8 cellular contexts compared by ENCODE assay signal in the genomic region with DNA sequence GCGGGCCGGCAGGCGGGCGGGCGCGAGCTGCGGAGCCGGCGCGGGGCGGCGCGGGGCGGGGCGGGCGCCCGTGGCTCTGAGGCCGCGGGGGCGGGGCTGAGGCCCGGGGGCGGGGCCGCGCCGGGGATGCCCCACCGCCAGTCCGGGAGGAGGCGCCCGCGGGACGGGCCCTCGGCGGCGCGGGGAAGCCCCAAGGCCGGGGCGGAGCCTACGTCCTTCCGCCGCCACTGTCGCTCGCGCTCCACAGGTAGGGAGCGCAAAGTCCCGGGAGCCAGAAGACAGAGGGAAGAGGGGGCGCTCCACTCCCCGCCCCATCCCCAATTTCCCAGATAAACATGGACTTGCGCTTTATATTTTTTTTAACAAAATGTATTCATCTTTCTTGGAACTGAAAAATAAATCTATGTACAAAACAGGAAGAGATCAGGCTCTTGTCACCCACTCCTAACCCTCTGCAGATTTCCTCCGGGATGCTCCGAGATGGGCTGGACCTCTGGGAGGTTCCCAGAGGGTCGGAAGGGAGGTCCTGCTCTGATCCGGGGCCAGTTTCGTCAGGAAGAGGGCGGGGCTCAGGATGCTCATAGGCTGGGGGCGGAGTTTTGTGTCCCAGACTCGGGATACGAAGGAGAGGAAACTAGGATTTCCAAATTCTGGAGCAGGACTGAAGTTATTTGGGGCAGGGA. TPM values are rescaled to one million over a fixed set of nuclear protein-coding genes. Genes with fewer than 3 reads are reported as not detected.
DNase-seq lines count a peak whose midpoint lies in the region; ATAC-seq and TF ChIP-seq lines count a peak whose summit lies in the region.

A gene (minus strand): TSS at position 52 of the 683 bp plus-strand sequence. CDS start 65 bp downstream, outside the sequence.

- H3K36me3 ChIP-seq in gastrocnemius medialis = peaks cover 0 to 28% of the 10 kb centered on the region in 2 donors

- no peaks in the 10 kb centered on the region for H3K9me3 ChIP-seq in gastrocnemius medialis

- peak; percentile 38 to 59 for TF ChIP-seq CTCF in brain (conservative IDR thresholded peaks at IDR 0.05)
- TF ChIP-seq CTCF in gastrocnemius medialis (IDR thresholded peaks at IDR 0.05 in 4 of 5, conservative IDR thresholded peaks at IDR 0.05 in 1 of 5) = peak in 2 of 5 experiments; percentile 25 to 29

- peaks cover 30% of the 10 kb centered on the region for H3K36me3 Mint-ChIP-seq in brain

- H3K27ac ChIP-seq in gastrocnemius medialis = peak within 1 kb of the TSS; percentile 85 to 91 (median 89)

- peaks cover 17% of the 10 kb centered on the region for H3K4me1 Mint-ChIP-seq in brain

- no peaks in the 10 kb centered on the region for H3K27me3 ChIP-seq in gastrocnemius medialis

- in situ Hi-C loops in gastrocnemius medialis (cut with MboI; ENCODE audit: low sequenced_read_pairs in 4 of 4) = no loop called here

- peak; percentile 69 for ATAC-seq in HG02763 (IDR thresholded peaks at IDR 0.05; ENCODE audit: unreplicated experiment)
- peak; percentile 91 to 93 for ATAC-seq in gastrocnemius medialis
- ATAC-seq in HG03520 (IDR thresholded peaks at IDR 0.05; ENCODE audit: unreplicated experiment) = no peak

- peaks cover 12 to 16% of the 10 kb centered on the region in 2 donors for H3K4me1 ChIP-seq in gastrocnemius medialis

- peak within 1 kb of the TSS; percentile 76 to 93 (median 90) for H3K27ac Mint-ChIP-seq in brain

- H3K9me3 Mint-ChIP-seq in brain = no peaks in the 10 kb centered on the region

- H3K4me3 ChIP-seq in GM08714 (ENCODE audit: low read length) (peak within 1 kb of the TSS; percentile 77), iPS-11a (ENCODE audit: low read depth, low read length) (peak within 1 kb of the TSS; percentile 53), gastrocnemius medialis (peak within 1 kb of the TSS; percentile 69 to 80 (median 77))

- peak within 1 kb of the TSS; percentile 85 to 96 (median 88) for H3K4me3 Mint-ChIP-seq in brain

- TF ChIP-seq POLR2A in gastrocnemius medialis (IDR thresholded peaks at IDR 0.05) = peak; percentile 21 to 28

- intact Hi-C loops in gastrocnemius medialis (cut with DNase I; ENCODE audit: low total_unique reads) = loop anchor here (1.0 kb wide), 1 partner anchor 25 kb away; a partner anchor contains a TSS

- peaks cover 5% of the 10 kb centered on the region for H3K27me3 Mint-ChIP-seq in brain

- peak; percentile 75 for DNase-seq in NCI-H2029 treated with DMSO at 0.1 percent for 48 hours (lab: John Stamatoyannopoulos, UW)
- DNase-seq in UCSD-AML1 (lab: John Stamatoyannopoulos, UW; ENCODE audit: unreplicated experiment) = peak; percentile 87
- DNase-seq in gastrocnemius medialis = peak; percentile 73 to 85

RNA-seq across cellular contexts. Expression of the gene that starts here (rescaled TPM):
- 18.6 TPM for polyA plus RNA-seq in brain (ENCODE audit: insufficient read depth, low read depth, low replicate concordance)
- total RNA-seq in gastrocnemius medialis = 10 to 100 TPM in 1 of 4 donors, 1 to 10 TPM in 3; 4.3 to 14.8 (median 6.2) TPM
